19 cellular contexts compared by ENCODE assay signal in the genomic region with DNA sequence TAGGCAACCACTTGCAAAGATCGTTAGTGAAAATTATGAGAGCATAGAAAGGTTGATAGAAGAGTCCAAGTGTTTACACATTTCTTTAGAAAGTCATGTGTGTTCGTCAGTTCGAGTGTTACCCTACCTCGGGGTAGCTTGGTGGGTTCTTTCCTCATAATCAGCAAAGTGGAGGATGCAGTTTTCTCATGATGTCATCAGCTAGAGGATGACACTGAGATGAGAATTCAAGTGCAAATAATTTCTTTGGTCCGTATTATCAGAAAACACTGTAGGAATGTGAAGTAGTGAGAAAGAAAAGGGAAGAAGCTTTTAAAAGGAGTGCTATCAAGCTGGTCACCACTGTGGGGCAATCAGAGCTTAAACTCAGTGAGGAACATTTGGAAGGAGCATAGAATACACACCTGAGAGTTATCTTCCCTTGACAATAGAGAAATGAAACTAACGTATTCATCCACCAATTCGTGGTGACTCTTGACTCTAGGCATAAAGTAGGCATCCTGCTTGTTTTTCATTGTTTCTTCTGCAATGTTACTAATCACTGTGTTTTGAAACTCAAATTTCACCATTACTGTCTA.
DNase-seq lines count a peak whose midpoint lies in the region; ATAC-seq and TF ChIP-seq lines count a peak whose summit lies in the region.
"Had no signal": no experiment of that assay in that cellular context is flagged by ENCODE, and none has a peak within 500 bp of the region (broad histone marks: within the 10 kb centered on the region; RNA-seq: fewer than 3 reads in every experiment).

No MANE protein-coding gene starts in this region.

- H3K36me3 Mint-ChIP-seq in endodermal cell (ENCODE audit: low read depth) = no peaks in the 10 kb centered on the region
- no peaks in the 10 kb centered on the region for H3K36me3 Mint-ChIP-seq in activated CD8-positive, alpha-beta T cell treated with anti-CD3 and anti-CD28 coated beads, Interleukin-2, amount 10 ng/mL, durations not matched to agents 7 days and 5 days (ENCODE audit: low read depth)
- H3K36me3 Mint-ChIP-seq: IgD-negative memory B cell had no signal

- 72 to 82% methylated on average over 6 to 7 of the region's 7 CpGs for WGBS in endodermal cell (ENCODE audit: insufficient coverage in 1 of 2, insufficient read length in 1 of 2), 2 experiments

- TF ChIP-seq POLR2A in NB4 (IDR thresholded peaks at IDR 0.05; ENCODE audit: extremely low read depth, insufficient read length) = no peak

- no peaks in the 10 kb centered on the region for H3K36me3 ChIP-seq in endodermal cell (ENCODE audit: control insufficient read depth, insufficient read depth, low read length)
- H3K36me3 ChIP-seq: colonic mucosa, SJSA1 had no signal

- ATAC-seq in GM19395 (IDR thresholded peaks at IDR 0.05; ENCODE audit: unreplicated experiment) (peak; percentile 61), GM18502 (IDR thresholded peaks at IDR 0.05; ENCODE audit: poor library complexity, unreplicated experiment) (no peak)
- ATAC-seq in activated CD8-positive, alpha-beta T cell treated with anti-CD3 and anti-CD28 coated beads, Interleukin-2, amount 10 ng/mL, durations not matched to agents 7 days and 5 days = no peak
- ATAC-seq: activated T-helper 17 cell treated with anti-CD3 and anti-CD28 coated beads, Interleukin-2, amount 50 U/mL, for 72 hours; stimulated activated naive CD8-positive, alpha-beta T cell treated with anti-CD3 and anti-CD28 coated beads, Interleukin-15, amount 100 ng/mL, for 72 hours had no signal

- no peak for TF ChIP-seq CTCF in NB4 (IDR thresholded peaks at IDR 0.05; ENCODE audit: low read depth, low read length)
- peak; percentile 44 for TF ChIP-seq CTCF in endodermal cell (conservative IDR thresholded peaks at IDR 0.05)

- peak; percentile 11 for DNase-seq in ACHN
- peak; percentile 6 for DNase-seq in NB4 (ENCODE audit: low read depth)
- DNase-seq in endodermal cell = no peak
- no peak for DNase-seq in SIG-M5 treated with dmso at 0.1 percent for 504 hours (lab: John Stamatoyannopoulos, UW; ENCODE audit: unreplicated experiment)
- DNase-seq in activated CD8-positive, alpha-beta T cell treated with anti-CD3 and anti-CD28 coated beads, Interleukin-2, amount 10 ng/mL, durations not matched to agents 7 days and 5 days = no peak
- no peak for DNase-seq in mesenteric fat pad (ENCODE audit: low spot score)
- DNase-seq: colonic mucosa; erythroblast; islet precursor cell; NCI-H1694 treated with DMSO at 0.1 percent for 48 hours; NCI-H69; stimulated activated naive CD8-positive, alpha-beta T cell treated with anti-CD3 and anti-CD28 coated beads, Interleukin-15, amount 100 ng/mL, for 72 hours; T1000 had no signal

- H3K9me3 ChIP-seq in endodermal cell (ENCODE audit: control insufficient read depth, low read length) = no peaks in the 10 kb centered on the region
- H3K9me3 ChIP-seq: colonic mucosa, SJSA1 had no signal

- no peaks in the 10 kb centered on the region for H3K27me3 Mint-ChIP-seq in endodermal cell (ENCODE audit: insufficient read depth)
- no peaks in the 10 kb centered on the region for H3K27me3 Mint-ChIP-seq in activated CD8-positive, alpha-beta T cell treated with anti-CD3 and anti-CD28 coated beads, Interleukin-2, amount 10 ng/mL, durations not matched to agents 7 days and 5 days (ENCODE audit: low read depth)
- H3K27me3 Mint-ChIP-seq: activated T-helper 17 cell treated with anti-CD3 and anti-CD28 coated beads, Interleukin-2, amount 50 U/mL, for 72 hours; IgD-negative memory B cell; stimulated activated naive CD8-positive, alpha-beta T cell treated with anti-CD3 and anti-CD28 coated beads, Interleukin-15, amount 100 ng/mL, for 72 hours had no signal

- no peaks in the 10 kb centered on the region for H3K9me3 Mint-ChIP-seq in endodermal cell
- no peaks in the 10 kb centered on the region for H3K9me3 Mint-ChIP-seq in activated CD8-positive, alpha-beta T cell treated with anti-CD3 and anti-CD28 coated beads, Interleukin-2, amount 10 ng/mL, durations not matched to agents 7 days and 5 days (ENCODE audit: insufficient read depth)
- H3K9me3 Mint-ChIP-seq: activated T-helper 17 cell treated with anti-CD3 and anti-CD28 coated beads, Interleukin-2, amount 50 U/mL, for 72 hours; stimulated activated naive CD8-positive, alpha-beta T cell treated with anti-CD3 and anti-CD28 coated beads, Interleukin-15, amount 100 ng/mL, for 72 hours had no signal

- H3K9ac ChIP-seq in endodermal cell (ENCODE audit: extremely low read depth, low read length, poor library complexity, severe bottlenecking) = no peak overlapping the region
- H3K9ac ChIP-seq: parathyroid adenoma had no signal

- no peaks in the 10 kb centered on the region for H3K4me1 Mint-ChIP-seq in endodermal cell
- H3K4me1 Mint-ChIP-seq in activated CD8-positive, alpha-beta T cell treated with anti-CD3 and anti-CD28 coated beads, Interleukin-2, amount 10 ng/mL, durations not matched to agents 7 days and 5 days (ENCODE audit: low read depth) = no peaks in the 10 kb centered on the region
- H3K4me1 Mint-ChIP-seq: activated T-helper 17 cell treated with anti-CD3 and anti-CD28 coated beads, Interleukin-2, amount 50 U/mL, for 72 hours; stimulated activated naive CD8-positive, alpha-beta T cell treated with anti-CD3 and anti-CD28 coated beads, Interleukin-15, amount 100 ng/mL, for 72 hours had no signal

- H3K27ac ChIP-seq in endodermal cell (ENCODE audit: low read depth, low read length) = no peak overlapping the region
- H3K27ac ChIP-seq: colonic mucosa, parathyroid adenoma, SJSA1 had no signal

- H3K4me3 ChIP-seq in NB4 (ENCODE audit: low read depth, low read length) (no peak overlapping the region), endodermal cell (ENCODE audit: low read length) (no peak overlapping the region)
- H3K4me3 ChIP-seq: colonic mucosa, SJSA1 had no signal

- no peaks in the 10 kb centered on the region for H3K27me3 ChIP-seq in endodermal cell (ENCODE audit: control insufficient read depth, insufficient read depth, low read length, poor library complexity, severe bottlenecking)
- H3K27me3 ChIP-seq: colonic mucosa, SJSA1 had no signal

- H3K4me3 Mint-ChIP-seq in endodermal cell = no peak overlapping the region
- no peak overlapping the region for H3K4me3 Mint-ChIP-seq in activated CD8-positive, alpha-beta T cell treated with anti-CD3 and anti-CD28 coated beads, Interleukin-2, amount 10 ng/mL, durations not matched to agents 7 days and 5 days
- H3K4me3 Mint-ChIP-seq: activated T-helper 17 cell treated with anti-CD3 and anti-CD28 coated beads, Interleukin-2, amount 50 U/mL, for 72 hours; IgD-negative memory B cell; stimulated activated naive CD8-positive, alpha-beta T cell treated with anti-CD3 and anti-CD28 coated beads, Interleukin-15, amount 100 ng/mL, for 72 hours had no signal

- no peaks in the 10 kb centered on the region for H3K4me1 ChIP-seq in endodermal cell (ENCODE audit: control insufficient read depth, insufficient read depth, low read length)
- H3K4me1 ChIP-seq: colonic mucosa, parathyroid adenoma, SJSA1 had no signal

- POLR2A ChIA-PET in activated CD8-positive, alpha-beta T cell treated with anti-CD3 and anti-CD28 coated beads, Interleukin-2, amount 10 ng/mL, durations not matched to agents 7 days and 5 days (lab: Charles Lee) = no interaction called here

- in situ Hi-C loops in ACHN (cut with HindIII; ENCODE audit: low pct_ligation_motif_present, low pct_unique_long_range_greater_than_20kb, low sequenced_read_pairs) = no loop called here

- CTCF ChIA-PET in activated CD8-positive, alpha-beta T cell treated with anti-CD3 and anti-CD28 coated beads, Interleukin-2, amount 10 ng/mL, durations not matched to agents 7 days and 5 days (lab: Charles Lee) = no interaction called here

- H3K27ac Mint-ChIP-seq in endodermal cell = no peak overlapping the region
- H3K27ac Mint-ChIP-seq in activated CD8-positive, alpha-beta T cell treated with anti-CD3 and anti-CD28 coated beads, Interleukin-2, amount 10 ng/mL, durations not matched to agents 7 days and 5 days = no peak overlapping the region
- H3K27ac Mint-ChIP-seq: activated T-helper 17 cell treated with anti-CD3 and anti-CD28 coated beads, Interleukin-2, amount 50 U/mL, for 72 hours; IgD-negative memory B cell; stimulated activated naive CD8-positive, alpha-beta T cell treated with anti-CD3 and anti-CD28 coated beads, Interleukin-15, amount 100 ng/mL, for 72 hours had no signal

Comparison
In these comparisons a context has a peak if more than half of its experiments do, and no peak if none do; other contexts are left out.
1. DNase-seq: peak in ACHN (single experiment) and NB4 (single experiment); none in endodermal cell (single experiment), SIG-M5 treated with dmso at 0.1 percent for 504 hours (single experiment), activated CD8-positive, alpha-beta T cell treated with anti-CD3 and anti-CD28 coated beads, Interleukin-2, amount 10 ng/mL, durations not matched to agents 7 days and 5 days (single experiment) and mesenteric fat pad (single experiment).